ENCODE assay signal across 10 cellular contexts in genomic region chr1:228226956-228227791, GRCh38. TPM values are rescaled to one million over a fixed set of nuclear protein-coding genes. Genes with fewer than 3 reads are reported as not detected.
DNase-seq lines count a peak whose midpoint lies in the region; TF ChIP-seq lines count a peak whose summit lies in the region.
"Had no signal": no experiment of that assay in that cellular context is flagged by ENCODE, and none has a peak within 500 bp of the region (broad histone marks: within the 10 kb centered on the region; RNA-seq: fewer than 3 reads in every experiment).

No MANE protein-coding gene starts in this region.

- peaks cover 17% of the 10 kb centered on the region for H3K4me1 Mint-ChIP-seq in dendritic cell treated with granulocyte-macrophage colony-stimulating factor and Interleukin-4, amounts not matched to agents 40 ng/mL and 50 ng/mL, for 4 days (ENCODE audit: low read depth)

- DNase-seq in GM06990 (ENCODE audit: extremely low read depth, insufficient read length) (no peak), NCI-H69 (lab: John Stamatoyannopoulos, UW) (peak; percentile 12), mucosa of gallbladder (ENCODE audit: low spot score) (peak; percentile 48), 8988T (no peak), midbrain (lab: John Stamatoyannopoulos, UW) (no peak), NCI-H2107 treated with DMSO at 0.1 percent for 48 hours (lab: John Stamatoyannopoulos, UW; ENCODE audit: unreplicated experiment) (no peak), NCI-H526 (lab: John Stamatoyannopoulos, UW) (no peak)
- DNase-seq: activated T-cell treated with anti-CD3 and anti-CD28 coated beads for 4 hours, tibial artery had no signal

- peaks cover 13% of the 10 kb centered on the region for H3K9me3 Mint-ChIP-seq in dendritic cell treated with granulocyte-macrophage colony-stimulating factor and Interleukin-4, amounts not matched to agents 40 ng/mL and 50 ng/mL, for 4 days

- H3K27me3 Mint-ChIP-seq in dendritic cell treated with granulocyte-macrophage colony-stimulating factor and Interleukin-4, amounts not matched to agents 40 ng/mL and 50 ng/mL, for 4 days: no peaks in the 10 kb centered on the region

- H3K36me3 ChIP-seq in GM06990 (ENCODE audit: control insufficient read depth, insufficient read depth, low read length): no peaks in the 10 kb centered on the region

- no peaks in the 10 kb centered on the region for H3K36me3 Mint-ChIP-seq in dendritic cell treated with granulocyte-macrophage colony-stimulating factor and Interleukin-4, amounts not matched to agents 40 ng/mL and 50 ng/mL, for 4 days (ENCODE audit: low read depth)

- intact Hi-C loops in dendritic cell treated with granulocyte-macrophage colony-stimulating factor and Interleukin-4, amounts not matched to agents 40 ng/mL and 50 ng/mL, for 4 days (cut with micrococcal nuclease): no loop called here

- H3K4me3 Mint-ChIP-seq in dendritic cell treated with granulocyte-macrophage colony-stimulating factor and Interleukin-4, amounts not matched to agents 40 ng/mL and 50 ng/mL, for 4 days: no peak overlapping the region

- TF ChIP-seq CTCF in GM06990 (IDR thresholded peaks at IDR 0.05; ENCODE audit: insufficient read depth, low read length, poor library complexity, severe bottlenecking): peak; percentile 41

- H3K27ac Mint-ChIP-seq in dendritic cell treated with granulocyte-macrophage colony-stimulating factor and Interleukin-4, amounts not matched to agents 40 ng/mL and 50 ng/mL, for 4 days: peak overlapping the region; percentile 15

- H3K27me3 ChIP-seq in GM06990 (replicated peaks; ENCODE audit: control insufficient read depth, insufficient read depth, low read length): no peaks in the 10 kb centered on the region
- H3K27me3 ChIP-seq: tibial artery had no signal

- no peak overlapping the region for H3K4me3 ChIP-seq in GM06990 (replicated peaks; ENCODE audit: low read depth, low read length)
- H3K4me3 ChIP-seq: tibial artery had no signal

RNA-seq across cellular contexts. Expression of gene OBSCN, which starts 19.3 kb away (rescaled TPM):
- total RNA-seq in mucosa of gallbladder: 25.8 TPM

Comparison
In these comparisons a context has a peak if more than half of its experiments do, and no peak if none do; other contexts are left out.
1. DNase-seq: peak in NCI-H69 (single experiment) and mucosa of gallbladder (single experiment); none in GM06990 (single experiment), 8988T (single experiment), midbrain (single experiment), NCI-H2107 treated with DMSO at 0.1 percent for 48 hours (single experiment) and NCI-H526 (0 of 2).